31 cellular contexts compared by ENCODE assay signal in the genomic region with DNA sequence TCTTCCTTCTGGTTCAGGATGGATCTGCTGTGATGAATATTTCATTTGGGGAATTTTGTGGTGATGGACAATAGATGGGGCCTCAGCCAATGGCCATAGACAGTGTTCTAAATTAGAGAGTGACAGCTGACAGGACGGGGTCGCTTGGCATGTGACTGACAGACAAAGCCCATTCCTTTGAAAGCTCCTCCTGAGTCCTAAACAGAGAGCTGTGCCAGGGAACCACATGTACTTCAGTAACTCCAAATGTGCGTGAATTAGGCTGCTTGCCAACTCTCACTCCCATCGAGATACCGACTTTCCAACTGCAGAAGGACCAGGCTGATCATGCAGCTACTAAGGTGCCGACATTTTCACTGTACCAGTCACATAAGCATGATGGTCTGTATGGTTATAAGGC.
"Had no signal": no experiment of that assay in that cellular context is flagged by ENCODE, and none has a peak within 500 bp of the region (broad histone marks: within the 10 kb centered on the region; RNA-seq: fewer than 3 reads in every experiment).

No MANE protein-coding gene starts in this region.

- H3K36me3 ChIP-seq: brain microvascular endothelial cell had no signal

- H3K27ac ChIP-seq: brain microvascular endothelial cell, KMS-11, PC-9, RWPE1 had no signal

- H3K9ac ChIP-seq: KMS-11 had no signal

- H2AFZ ChIP-seq: PC-9 had no signal

- H3K4me3 Mint-ChIP-seq: activated CD4-positive, alpha-beta T cell treated with anti-CD3 and anti-CD28 coated beads, Interleukin-2, amount 10 ng/mL, durations not matched to agents 24 days and 14 days; activated CD8-positive, alpha-beta T cell treated with anti-CD3 and anti-CD28 coated beads for 36 hours; activated naive CD8-positive, alpha-beta T cell treated with anti-CD3 and anti-CD28 coated beads for 36 hours; activated T-cell treated with anti-CD3 and anti-CD28 coated beads, Interleukin-2, amount 50 U/mL, for 72 hours; activated T-helper 17 cell treated with anti-CD3 and anti-CD28 coated beads, Interleukin-2, amount 50 U/mL, for 72 hours had no signal

- H3K4me3 ChIP-seq: PC-9 had no signal

- H3K27me3 Mint-ChIP-seq: activated naive CD8-positive, alpha-beta T cell treated with anti-CD3 and anti-CD28 coated beads for 36 hours had no signal

- H3K27ac Mint-ChIP-seq: activated CD4-positive, alpha-beta T cell treated with anti-CD3 and anti-CD28 coated beads, Interleukin-2, amount 10 ng/mL, durations not matched to agents 24 days and 14 days; activated CD8-positive, alpha-beta T cell treated with anti-CD3 and anti-CD28 coated beads for 36 hours; activated naive CD8-positive, alpha-beta T cell treated with anti-CD3 and anti-CD28 coated beads for 36 hours; activated T-cell treated with anti-CD3 and anti-CD28 coated beads, Interleukin-2, amount 50 U/mL, for 72 hours; activated T-helper 17 cell treated with anti-CD3 and anti-CD28 coated beads, Interleukin-2, amount 50 U/mL, for 72 hours had no signal

- H3K4me2 ChIP-seq: KMS-11, PC-9 had no signal

- H3K36me3 Mint-ChIP-seq: activated naive CD8-positive, alpha-beta T cell treated with anti-CD3 and anti-CD28 coated beads for 36 hours had no signal

- H3K27me3 ChIP-seq: brain microvascular endothelial cell had no signal

- DNase-seq: activated CD4-positive, alpha-beta T cell treated with anti-CD3 and anti-CD28 coated beads, Interleukin-2, amount 10 ng/mL, durations not matched to agents 24 days and 14 days; activated CD4-positive, alpha-beta T cell treated with anti-CD3 and anti-CD28 coated beads, Interleukin-2, amount 50 U/mL, for 4 hours; activated CD8-positive, alpha-beta T cell treated with anti-CD3 and anti-CD28 coated beads for 36 hours; activated effector memory CD4-positive, alpha-beta T cell treated with anti-CD3 and anti-CD28 coated beads, Interleukin-2, amount 50 U/mL, for 16 hours; activated naive CD4-positive, alpha-beta T cell; activated naive CD4-positive, alpha-beta T cell treated with anti-CD3 and anti-CD28 coated beads, Interleukin-2, amount 50 U/mL, for 16 hours; activated naive CD8-positive, alpha-beta T cell treated with anti-CD3 and anti-CD28 coated beads for 36 hours; activated T-cell treated with anti-CD3 and anti-CD28 coated beads, Interleukin-2, amount 50 U/mL, for 1 hour; activated T-cell treated with anti-CD3 and anti-CD28 coated beads, Interleukin-2, amount 50 U/mL, for 72 hours; amniotic stem cell; aorta; brain microvascular endothelial cell; central memory CD4-positive, alpha-beta T cell; NCI-H1092 treated with DMSO at 0.1 percent for 48 hours; NCI-H1436; NCI-H1694; NCI-H1930; NCI-H2107; NCI-H226; NCI-H510A treated with DMSO at 0.1 percent for 48 hours; NCI-H526 treated with DMSO at 0.1 percent for 48 hours; NCI-H774; NK-92 treated with Interleukin-12 subunit alpha and Interleukin-12 subunit beta, amount 100 ng/mL, for 24 hours; PC-9; SIG-M5; SW 1271; T-helper 1 cell; T1000 had no signal

- H3K4me1 Mint-ChIP-seq: activated naive CD8-positive, alpha-beta T cell treated with anti-CD3 and anti-CD28 coated beads for 36 hours; activated T-helper 17 cell treated with anti-CD3 and anti-CD28 coated beads, Interleukin-2, amount 50 U/mL, for 72 hours had no signal

- H3K9me3 Mint-ChIP-seq: activated CD4-positive, alpha-beta T cell treated with anti-CD3 and anti-CD28 coated beads, Interleukin-2, amount 10 ng/mL, durations not matched to agents 24 days and 14 days; activated CD8-positive, alpha-beta T cell treated with anti-CD3 and anti-CD28 coated beads for 36 hours; activated naive CD8-positive, alpha-beta T cell treated with anti-CD3 and anti-CD28 coated beads for 36 hours; activated T-cell treated with anti-CD3 and anti-CD28 coated beads, Interleukin-2, amount 50 U/mL, for 72 hours; activated T-helper 17 cell treated with anti-CD3 and anti-CD28 coated beads, Interleukin-2, amount 50 U/mL, for 72 hours had no signal
